ENCODE assay signal across 21 cellular contexts in genomic region chr20:57763235-57763595, GRCh38. TPM values are rescaled to one million over a fixed set of nuclear protein-coding genes. Genes with fewer than 3 reads are reported as not detected.
DNase-seq lines count a peak whose midpoint lies in the region; ATAC-seq, FAIRE-seq and TF ChIP-seq lines count a peak whose summit lies in the region.
"Had no signal": no experiment of that assay in that cellular context is flagged by ENCODE, and none has a peak within 500 bp of the region (broad histone marks: within the 10 kb centered on the region; RNA-seq: fewer than 3 reads in every experiment).

No MANE protein-coding gene starts in this region.

- no peak for TF ChIP-seq POLR2A in A549 (IDR thresholded peaks at IDR 0.05; ENCODE audit: low read length)
- TF ChIP-seq POLR2A in heart left ventricle (IDR thresholded peaks at IDR 0.05) = no peak

- CTCF ChIA-PET in A549 (lab: Yijun Ruan, JAX) (interaction anchor here (0.7 to 1.1 kb wide), 2 partner anchors 9 to 51 kb away, joined by 3 to 5 read pairs; no protein-coding TSS in a partner anchor), HEK293T (lab: Yijun Ruan, JAX) (no interaction called here)

- peaks cover 10% of the 10 kb centered on the region; the same call in 2 of the 3 replicates for H3K4me1 ChIP-seq in A549
- H3K4me1 ChIP-seq in heart left ventricle = no peaks in the 10 kb centered on the region
- H3K4me1 ChIP-seq: Caco-2 had no signal

- TF ChIP-seq EP300 in A549 (IDR thresholded peaks at IDR 0.05) = no peak

- 76% methylated on average over 4 of the region's 4 CpGs for WGBS in A549 (ENCODE audit: missing lambda C conversion rate)
- 90 to 95% (median 92%) methylated on average over 4 of the region's 4 CpGs for WGBS in heart left ventricle, 4 donors

- intact Hi-C loops in heart left ventricle (cut with DNase I) = no loop called here

- FAIRE-seq in A549 (lab: Jason Lieb, UNC) = no peak
- FAIRE-seq: GM12878, GM19239, H1 had no signal

- no peak overlapping the region for H3K4me3 ChIP-seq in A549
- H3K4me3 ChIP-seq in heart left ventricle = no peak overlapping the region
- H3K4me3 ChIP-seq: GM12878, GM23248 had no signal

- TF ChIP-seq RAD21 in A549 (conservative IDR thresholded peaks at IDR 0.05 in 1 of 2, IDR thresholded peaks at IDR 0.05 in 1 of 2) = no peak

- H3K27ac ChIP-seq in A549 = peak overlapping the region; percentile 13 to 63; a peak in 3 of 6 replicates
- H3K27ac ChIP-seq in C4-2B = peak overlapping the region; percentile 96
- peak overlapping the region; percentile 100 for H3K27ac ChIP-seq in VCaP
- no peak overlapping the region for H3K27ac ChIP-seq in heart left ventricle
- H3K27ac ChIP-seq: GM23248 had no signal

- ATAC-seq in A549 (no peak), heart left ventricle (no peak)
- ATAC-seq: CD8-positive, alpha-beta T cell; GM12878 had no signal

- H3K4me2 ChIP-seq in A549 = no peak overlapping the region

- DNase-seq in A549 (ENCODE audit: low read depth in 1 of 2, low spot score in 1 of 2) (no peak), heart left ventricle (no peak), NCI-H345 treated with DMSO at 0.1 percent for 48 hours (lab: John Stamatoyannopoulos, UW; ENCODE audit: unreplicated experiment) (no peak), SK-N-DZ (ENCODE audit: low spot score) (no peak), HEK293T (ENCODE audit: extremely low spot score) (no peak)
- DNase-seq: C1 segment of cervical spinal cord; CD4-positive, CD25-positive, alpha-beta regulatory T cell; CD8-positive, alpha-beta T cell; DMS153; DMS79; EL; GDM1; GM23248; H7; HCEC 1CT had no signal

- POLR2A ChIA-PET in A549 (lab: Yijun Ruan, JAX) (no interaction called here), HEK293T (lab: Yijun Ruan, JAX) (no interaction called here)

- TF ChIP-seq CTCF in A549 (IDR thresholded peaks at IDR 0.05) = no peak
- TF ChIP-seq CTCF in C4-2B (conservative IDR thresholded peaks at IDR 0.05) = no peak
- TF ChIP-seq CTCF in VCaP (conservative IDR thresholded peaks at IDR 0.05) = no peak
- TF ChIP-seq CTCF in heart left ventricle (IDR thresholded peaks at IDR 0.05) = no peak

- no peaks in the 10 kb centered on the region for H3K27me3 ChIP-seq in heart left ventricle

- peaks cover 13% of the 10 kb centered on the region for H3K9me3 ChIP-seq in A549
- peaks cover 0 to 29% (median 0%) of the 10 kb centered on the region in 12 donors for H3K9me3 ChIP-seq in heart left ventricle
- H3K9me3 ChIP-seq: Caco-2 had no signal

- no peaks in the 10 kb centered on the region for H3K36me3 ChIP-seq in heart left ventricle

TF ChIP-seq in A549, 52 proteins besides CTCF, POLR2A, EP300 and RAD21 (continues in another document):
- no peak for TF ChIP-seq ESRRA (IDR thresholded peaks at IDR 0.05; ENCODE audit: borderline replicate concordance, low read length)
- TF ChIP-seq NPAS2 (CRISPR knock-in tag; IDR thresholded peaks at IDR 0.05; ENCODE audit: borderline replicate concordance) = no peak
- no peak for TF ChIP-seq GATA3 (IDR thresholded peaks at IDR 0.05; ENCODE audit: borderline replicate concordance)
- TF ChIP-seq USF2 (IDR thresholded peaks at IDR 0.05) = no peak
- TF ChIP-seq HOXA7 (CRISPR knock-in tag; IDR thresholded peaks at IDR 0.05) = no peak
- TF ChIP-seq RCOR1 (IDR thresholded peaks at IDR 0.05; ENCODE audit: low read depth, low read length) = no peak
- TF ChIP-seq BHLHE40 (IDR thresholded peaks at IDR 0.05; ENCODE audit: low read depth, low read length) = no peak
- no peak for TF ChIP-seq ATOH8 (CRISPR knock-in tag; IDR thresholded peaks at IDR 0.05; ENCODE audit: low read depth)
- TF ChIP-seq MAZ (IDR thresholded peaks at IDR 0.05; ENCODE audit: borderline replicate concordance, low read depth, low read length) = no peak
- no peak for TF ChIP-seq NFE2L2 (conservative IDR thresholded peaks at IDR 0.05; ENCODE audit: low read length)
- TF ChIP-seq ZSCAN20 (CRISPR knock-in tag; IDR thresholded peaks at IDR 0.05) = no peak
- TF ChIP-seq SMC3 (IDR thresholded peaks at IDR 0.05) = no peak
- no peak for TF ChIP-seq JUNB (IDR thresholded peaks at IDR 0.05)
- TF ChIP-seq KDM1A (IDR thresholded peaks at IDR 0.05; ENCODE audit: low read depth) = no peak
- no peak for TF ChIP-seq ZNF302 (CRISPR knock-in tag; IDR thresholded peaks at IDR 0.05)
- no peak for TF ChIP-seq PBX3 (IDR thresholded peaks at IDR 0.05)

TF ChIP-seq in HEK293T, 16 proteins besides CTCF, POLR2A, EP300 and RAD21:
- TF ChIP-seq NFRKB (IDR thresholded peaks at IDR 0.05) (no peak), PKNOX1 (IDR thresholded peaks at IDR 0.05) (no peak), L3MBTL2 (conservative IDR thresholded peaks at IDR 0.05) (no peak), FOXA1 (IDR thresholded peaks at IDR 0.05) (no peak), TARDBP (IDR thresholded peaks at IDR 0.05) (no peak), HDGF (IDR thresholded peaks at IDR 0.05; ENCODE audit: borderline replicate concordance) (no peak), SUZ12 (IDR thresholded peaks at IDR 0.05) (no peak), CTBP1 (IDR thresholded peaks at IDR 0.05; ENCODE audit: borderline replicate concordance) (no peak), LEF1 (IDR thresholded peaks at IDR 0.05; ENCODE audit: borderline replicate concordance) (no peak), SP1 (IDR thresholded peaks at IDR 0.05) (no peak), FOXM1 (IDR thresholded peaks at IDR 0.05; ENCODE audit: borderline replicate concordance) (no peak), FOXK2 (IDR thresholded peaks at IDR 0.05) (no peak), ELF4 (IDR thresholded peaks at IDR 0.05) (no peak), ARNT (IDR thresholded peaks at IDR 0.05) (no peak), ZNF384 (IDR thresholded peaks at IDR 0.05) (no peak), BHLHE40 (IDR thresholded peaks at IDR 0.05; ENCODE audit: borderline replicate concordance) (no peak)

RNA-seq across cellular contexts. Expression of gene PMEPA1, which starts 53.4 kb away (rescaled TPM):
- 131 and 150 TPM in 2 replicates for polyA plus RNA-seq in A549 (2011; rRNA removed)
- 145 and 229 TPM in 2 replicates for polyA plus RNA-seq in A549 (2012; cell fraction: cytosol; rRNA removed)
- 263 and 339 TPM in 2 replicates for polyA plus RNA-seq in A549 (2012; cell fraction: nucleus; rRNA removed)
- 114 to 152 TPM (median 147 TPM) in 3 replicates for polyA plus RNA-seq in A549 (2017; fragmentation: RNase III; extraction: RNeasy Plus Mini Kit Qiagen cat#74134 plus additional on column Dnase treatment)
- polyA minus RNA-seq in A549 (2011; rRNA and poly(A)+ RNA removed) = 151 and 188 TPM in 2 replicates
- total RNA-seq in heart left ventricle = 10 to 100 TPM; 25.1 to 91.4 (median 30.0) TPM
- 100 to 1,000 TPM in 1 of 2 donors, 10 to 100 TPM in 1; 12.6 to 115 TPM for polyA plus RNA-seq in heart left ventricle
- polyA plus RNA-seq in SK-N-DZ (2014; cell fraction: cytosol; rRNA removed) = 3.4 and 3.7 TPM in 2 replicates
- polyA plus RNA-seq in SK-N-DZ (2014; cell fraction: nucleus; rRNA removed) = 3.1 and 6.3 TPM in 2 replicates

Comparison
In these comparisons a context has a peak if more than half of its experiments do, and no peak if none do; other contexts are left out.
1. H3K27ac ChIP-seq: peak in A549 (2 of 2), C4-2B (single experiment) and VCaP (single experiment); none in heart left ventricle (0 of 12).